ENCODE assay signal across 13 cellular contexts in the genomic region with DNA sequence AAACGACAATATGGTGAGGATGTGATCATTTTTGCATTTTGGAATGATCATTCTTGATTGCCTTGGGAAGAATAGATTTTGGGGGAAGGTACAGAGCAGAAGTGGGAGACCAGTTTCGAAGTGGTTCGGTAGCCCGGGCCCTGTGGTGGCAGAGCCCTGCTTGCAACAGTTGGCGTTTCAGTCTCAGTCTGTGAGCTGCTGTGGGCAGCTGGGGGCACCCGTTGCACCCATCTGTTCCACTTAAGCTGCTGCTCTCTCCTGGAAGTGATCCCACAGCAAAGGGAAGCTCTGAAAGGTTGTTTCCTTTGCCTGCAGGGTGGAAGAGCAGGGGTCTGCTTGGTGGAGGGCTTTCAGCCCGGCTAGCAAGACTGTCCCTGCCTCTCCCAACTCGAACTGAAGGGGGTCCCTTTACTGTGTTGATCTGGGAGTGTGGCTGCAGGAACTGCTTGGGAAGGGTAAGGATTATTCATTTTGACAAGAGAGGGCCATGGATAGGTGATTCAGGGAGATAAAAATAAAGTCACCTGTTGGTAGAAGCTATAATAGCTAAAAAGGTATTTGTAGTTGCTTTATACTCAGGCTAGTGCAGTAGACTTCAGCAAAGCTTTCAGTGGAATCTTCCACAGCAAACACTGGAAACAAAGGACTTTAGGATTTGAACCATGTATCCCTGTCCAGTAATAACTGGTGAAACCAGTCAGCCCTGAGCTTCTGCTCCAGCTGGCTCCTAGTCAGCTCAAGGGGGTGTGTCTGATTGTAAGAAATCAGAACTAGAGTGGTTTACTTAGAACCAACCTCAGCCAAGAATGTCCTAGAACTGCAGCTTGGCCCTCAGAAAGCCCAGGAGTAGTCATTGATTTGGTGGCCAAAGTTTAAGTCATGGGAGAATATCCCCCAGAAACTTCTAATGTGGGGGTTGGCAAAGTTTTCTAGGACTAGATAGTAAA. TPM values are rescaled to one million over a fixed set of nuclear protein-coding genes. Genes with fewer than 3 reads are reported as not detected.
A peak's percentile ranks its signal among the peaks of the same experiment; 100 is the strongest.
DNase-seq lines count a peak whose midpoint lies in the region; ATAC-seq, FAIRE-seq and TF ChIP-seq lines count a peak whose summit lies in the region.
"Had no signal": no experiment of that assay in that cellular context is flagged by ENCODE, and none has a peak within 500 bp of the region (broad histone marks: within the 10 kb centered on the region; RNA-seq: fewer than 3 reads in every experiment).

No MANE protein-coding gene starts in this region.

- DNase-seq in NCI-H2171 treated with DMSO at 0.1 percent for 48 hours (lab: John Stamatoyannopoulos, UW) (peak; percentile 82), fibroblast of peridontal ligament (ENCODE audit: extremely low read depth) (peak; percentile 22), progenitor cell of endocrine pancreas (ENCODE audit: low spot score, unreplicated experiment) (no peak), HUDEP-2 (lab: John Stamatoyannopoulos, UW; ENCODE audit: unreplicated experiment in 76 of 76) (no peak), hippocampal formation (lab: John Stamatoyannopoulos, UW) (no peak), GM19239 (ENCODE audit: insufficient read length, low spot score) (no peak)
- DNase-seq: AML-193; H9; stimulated activated CD4-positive, alpha-beta T cell treated with anti-CD3 and anti-CD28 coated beads, Interleukin-4, amount 100 ng/mL, for 24 hours had no signal

- H3K9me3 Mint-ChIP-seq in progenitor cell of endocrine pancreas (ENCODE audit: low read depth) = no peaks in the 10 kb centered on the region
- H3K9me3 Mint-ChIP-seq: H9; natural killer cell treated with Interleukin-12 subunit alpha and Interleukin-12 subunit beta and Interleukin-15 and Interleukin-18, amount 100 ng/mL, for 72 hours had no signal

- H3K9ac ChIP-seq in BLaER1 = 0 out of 2 replicates have a peak overlapping the region, but pooled peaks have one; percentile 26

- H3K27ac ChIP-seq in BLaER1 = peak overlapping the region; percentile 45; the same call in 1 of the 2 replicates

- no peak overlapping the region for H3K4me3 ChIP-seq in BLaER1

- no peaks in the 10 kb centered on the region for H3K9me3 ChIP-seq in BLaER1

- H3K27me3 ChIP-seq in BLaER1 = no peaks in the 10 kb centered on the region

- H3K4me2 ChIP-seq in BLaER1 = peak overlapping the region; percentile 79

- H3K27me3 Mint-ChIP-seq in progenitor cell of endocrine pancreas = no peaks in the 10 kb centered on the region
- H3K27me3 Mint-ChIP-seq: natural killer cell treated with Interleukin-12 subunit alpha and Interleukin-12 subunit beta and Interleukin-15 and Interleukin-18, amount 100 ng/mL, for 72 hours had no signal

- FAIRE-seq in GM19239 (lab: Jason Lieb, UNC) = no peak
- FAIRE-seq: TTC549 had no signal

- peaks cover 35% of the 10 kb centered on the region for H3K4me1 Mint-ChIP-seq in progenitor cell of endocrine pancreas (ENCODE audit: low read depth)

- no peaks in the 10 kb centered on the region for H4K20me1 ChIP-seq in BLaER1

- H3K27ac Mint-ChIP-seq in progenitor cell of endocrine pancreas = peak overlapping the region; percentile 58
- H3K27ac Mint-ChIP-seq: natural killer cell treated with Interleukin-12 subunit alpha and Interleukin-12 subunit beta and Interleukin-15 and Interleukin-18, amount 100 ng/mL, for 72 hours had no signal

- TF ChIP-seq CTCF in progenitor cell of endocrine pancreas (IDR thresholded peaks at IDR 0.05; ENCODE audit: unreplicated experiment) = no peak

- peaks cover 65% of the 10 kb centered on the region for H3K4me1 ChIP-seq in BLaER1

- no peak for ATAC-seq in GM18858 (IDR thresholded peaks at IDR 0.05; ENCODE audit: unreplicated experiment)
- ATAC-seq: natural killer cell treated with Interleukin-12 subunit alpha and Interleukin-12 subunit beta and Interleukin-15 and Interleukin-18, amount 100 ng/mL, for 72 hours had no signal

- H3K36me3 ChIP-seq in BLaER1 = no peaks in the 10 kb centered on the region

- no peaks in the 10 kb centered on the region for H3K36me3 Mint-ChIP-seq in progenitor cell of endocrine pancreas (ENCODE audit: insufficient read depth)
- H3K36me3 Mint-ChIP-seq: natural killer cell treated with Interleukin-12 subunit alpha and Interleukin-12 subunit beta and Interleukin-15 and Interleukin-18, amount 100 ng/mL, for 72 hours had no signal

- H3K4me3 Mint-ChIP-seq in progenitor cell of endocrine pancreas (ENCODE audit: low read depth) = no peak overlapping the region
- H3K4me3 Mint-ChIP-seq: H9; natural killer cell treated with Interleukin-12 subunit alpha and Interleukin-12 subunit beta and Interleukin-15 and Interleukin-18, amount 100 ng/mL, for 72 hours had no signal

RNA-seq across cellular contexts. Expression of gene PDCD4, which starts 53.1 kb away (rescaled TPM):
- total RNA-seq in progenitor cell of endocrine pancreas = 152 and 172 TPM in 2 replicates

Comparison
In these comparisons a context has a peak if more than half of its experiments do, and no peak if none do; other contexts are left out.
1. DNase-seq: peak in NCI-H2171 treated with DMSO at 0.1 percent for 48 hours (single experiment) and fibroblast of peridontal ligament (single experiment); none in progenitor cell of endocrine pancreas (single experiment), HUDEP-2 (0 of 76), hippocampal formation (0 of 2) and GM19239 (single experiment).